ENCODE assay signal across 1 cellular context in genomic region chr3:48693826-48694225, GRCh38.
TF ChIP-seq lines count a peak whose summit lies in the region.

No MANE protein-coding gene starts in this region.

TF ChIP-seq in WTC11, 78 proteins besides CTCF, POLR2A, EP300 and RAD21 (continued from another document):
- TF ChIP-seq CDX4 (CRISPR knock-in tag; IDR thresholded peaks at IDR 0.05; ENCODE audit: borderline replicate concordance) (no peak), RELA (CRISPR knock-in tag; IDR thresholded peaks at IDR 0.05; ENCODE audit: borderline replicate concordance) (no peak), SOX15 (CRISPR knock-in tag; IDR thresholded peaks at IDR 0.05) (no peak), ZNF532 (CRISPR knock-in tag; IDR thresholded peaks at IDR 0.05; ENCODE audit: borderline replicate concordance) (no peak), TP53 (CRISPR knock-in tag; IDR thresholded peaks at IDR 0.05) (no peak), ZSCAN18 (CRISPR knock-in tag; IDR thresholded peaks at IDR 0.05) (no peak)
